In genomic region chr11:114594703-114595102, GRCh38 we compare ENCODE assay signal across 35 cellular contexts. TPM values are rescaled to one million over a fixed set of nuclear protein-coding genes. Genes with fewer than 3 reads are reported as not detected.
"Had no signal": no experiment of that assay in that cellular context is flagged by ENCODE, and none has a peak within 500 bp of the region (broad histone marks: within the 10 kb centered on the region; RNA-seq: fewer than 3 reads in every experiment).

No MANE protein-coding gene starts in this region.

- H3K27ac ChIP-seq: brain microvascular endothelial cell, PC-9, RWPE1, VCaP had no signal

- H3K4me3 ChIP-seq: PC-9 had no signal

- H3K4me2 ChIP-seq: PC-9 had no signal

- ATAC-seq: activated CD8-positive, alpha-beta memory T cell treated with anti-CD3 and anti-CD28 coated beads, Interleukin-2, amount 10 ng/mL, durations not matched to agents 7 days and 5 days; activated naive CD8-positive, alpha-beta T cell treated with anti-CD3 and anti-CD28 coated beads, Interleukin-2, amount 50 U/mL, for 24 hours; Right ventricle myocardium inferior; SK-N-SH treated with all-trans-retinoic acid at 6 μM for 48 hours; T-cell; T-helper 17 cell had no signal

- H2AFZ ChIP-seq: PC-9 had no signal

- H3K27me3 ChIP-seq: brain microvascular endothelial cell had no signal

- H3K36me3 ChIP-seq: brain microvascular endothelial cell had no signal

- DNase-seq: activated B cell treated with CpG ODN at 0.5 μM for 24 hours; activated CD4-positive, alpha-beta memory T cell treated with anti-CD3 and anti-CD28 coated beads, Interleukin-2, amount 10 ng/mL, durations not matched to agents 7 days and 5 days; activated CD4-positive, alpha-beta T cell treated with anti-CD3 and anti-CD28 coated beads for 1 hour; activated CD4-positive, alpha-beta T cell treated with anti-CD3 and anti-CD28 coated beads for 48 hours; activated CD8-positive, alpha-beta memory T cell treated with anti-CD3 and anti-CD28 coated beads for 24 hours; activated CD8-positive, alpha-beta memory T cell treated with anti-CD3 and anti-CD28 coated beads, Interleukin-2, amount 10 ng/mL, durations not matched to agents 7 days and 5 days; activated CD8-positive, alpha-beta memory T cell treated with anti-CD3 and anti-CD28 coated beads, Interleukin-2, amount 50 U/mL, for 48 hours; activated effector memory CD4-positive, alpha-beta T cell treated with Interleukin-2 at 50 U/mL for 16 hours; activated naive CD4-positive, alpha-beta T cell treated with anti-CD3 and anti-CD28 coated beads, Interleukin-2, amount 10 ng/mL, durations not matched to agents 7 days and 5 days; activated naive CD8-positive, alpha-beta T cell treated with anti-CD3 and anti-CD28 coated beads, Interleukin-2, amount 50 U/mL, for 24 hours; activated T-cell treated with anti-CD3 and anti-CD28 coated beads, Interleukin-2, amount 50 U/mL, for 48 hours; aorta; brain microvascular endothelial cell; central memory CD4-positive, alpha-beta T cell; NCI-H1092 treated with DMSO at 0.1 percent for 48 hours; NCI-H146; NCI-H187; NCI-H2029 treated with DMSO at 0.1 percent for 48 hours; NCI-H2107; NCI-H226; NCI-H446 treated with DMSO at 0.1 percent for 48 hours; NCI-H524; NCI-H69; NCI-H82; PC-9; SIG-M5; T-cell; T-helper 17 cell had no signal

RNA-seq across cellular contexts. Expression of gene NXPE4, which starts 0.9 kb away (rescaled TPM):
- total RNA-seq: activated B cell treated with CpG ODN at 0.5 μM for 24 hours; activated CD4-positive, alpha-beta memory T cell treated with anti-CD3 and anti-CD28 coated beads, Interleukin-2, amount 10 ng/mL, durations not matched to agents 7 days and 5 days; activated CD8-positive, alpha-beta memory T cell treated with anti-CD3 and anti-CD28 coated beads, Interleukin-2, amount 10 ng/mL, durations not matched to agents 7 days and 5 days; M059J; OCI-LY7; PC-9; Right ventricle myocardium inferior; SK-MEL-5; T-cell; T-helper 17 cell had no signal

RNA-seq across cellular contexts. Expression of gene NXPE1, which starts 35.0 kb away (rescaled TPM):
- total RNA-seq: activated B cell treated with CpG ODN at 0.5 μM for 24 hours; activated CD4-positive, alpha-beta memory T cell treated with anti-CD3 and anti-CD28 coated beads, Interleukin-2, amount 10 ng/mL, durations not matched to agents 7 days and 5 days; activated CD8-positive, alpha-beta memory T cell treated with anti-CD3 and anti-CD28 coated beads, Interleukin-2, amount 10 ng/mL, durations not matched to agents 7 days and 5 days; aorta; M059J; OCI-LY7; PC-9; Right ventricle myocardium inferior; SK-MEL-5; T-cell; T-helper 17 cell had no signal
